ENCODE assay signal across 16 cellular contexts in genomic region chr2:890214-890613, GRCh38.
A peak's percentile ranks its signal among the peaks of the same experiment; 100 is the strongest.
DNase-seq lines count a peak whose midpoint lies in the region; ATAC-seq and TF ChIP-seq lines count a peak whose summit lies in the region.
"Had no signal": no experiment of that assay in that cellular context is flagged by ENCODE, and none has a peak within 500 bp of the region (broad histone marks: within the 10 kb centered on the region; RNA-seq: fewer than 3 reads in every experiment).

No MANE protein-coding gene starts in this region.

- no peaks in the 10 kb centered on the region for H3K4me1 ChIP-seq in vagina
- H3K4me1 ChIP-seq in SJCRH30 = peaks cover 26% of the 10 kb centered on the region

- CTCF ChIA-PET in activated CD8-positive, alpha-beta memory T cell treated with anti-CD3 and anti-CD28 coated beads, Interleukin-2, amount 10 ng/mL, durations not matched to agents 7 days and 5 days (lab: Charles Lee) = interaction anchor here (1.8 kb wide), 1 partner anchor 13 kb away, joined by 3 read pairs; no protein-coding TSS in a partner anchor

- peaks cover 18% of the 10 kb centered on the region for H3K27me3 Mint-ChIP-seq in activated CD8-positive, alpha-beta memory T cell treated with anti-CD3 and anti-CD28 coated beads, Interleukin-2, amount 10 ng/mL, durations not matched to agents 7 days and 5 days
- H3K27me3 Mint-ChIP-seq in endothelial cell (ENCODE audit: unreplicated experiment) = no peaks in the 10 kb centered on the region

- no peak overlapping the region for H3K4me3 Mint-ChIP-seq in activated CD8-positive, alpha-beta memory T cell treated with anti-CD3 and anti-CD28 coated beads, Interleukin-2, amount 10 ng/mL, durations not matched to agents 7 days and 5 days
- H3K4me3 Mint-ChIP-seq in endothelial cell (ENCODE audit: unreplicated experiment) = no peak overlapping the region
- H3K4me3 Mint-ChIP-seq: CD14-positive monocyte; CD8-positive, alpha-beta T cell; HFFc6 had no signal

- H3K27me3 ChIP-seq in vagina (no peaks in the 10 kb centered on the region), SJCRH30 (no peaks in the 10 kb centered on the region)

- H3K9me3 ChIP-seq in vagina (no peaks in the 10 kb centered on the region), SJCRH30 (replicated peaks) (no peaks in the 10 kb centered on the region)

- TF ChIP-seq POLR2A in vagina (IDR thresholded peaks at IDR 0.05) = no peak

- TF ChIP-seq CTCF in endothelial cell (IDR thresholded peaks at IDR 0.05; ENCODE audit: unreplicated experiment) (no peak), vagina (IDR thresholded peaks at IDR 0.05) (no peak)

- H3K36me3 ChIP-seq in vagina (no peaks in the 10 kb centered on the region), SJCRH30 (no peaks in the 10 kb centered on the region)

- no peaks in the 10 kb centered on the region for H3K9me3 Mint-ChIP-seq in activated CD8-positive, alpha-beta memory T cell treated with anti-CD3 and anti-CD28 coated beads, Interleukin-2, amount 10 ng/mL, durations not matched to agents 7 days and 5 days (ENCODE audit: low read depth)
- H3K9me3 Mint-ChIP-seq in endothelial cell (ENCODE audit: unreplicated experiment) = no peaks in the 10 kb centered on the region

- no peak overlapping the region for H3K27ac Mint-ChIP-seq in activated CD8-positive, alpha-beta memory T cell treated with anti-CD3 and anti-CD28 coated beads, Interleukin-2, amount 10 ng/mL, durations not matched to agents 7 days and 5 days
- H3K27ac Mint-ChIP-seq in endothelial cell (ENCODE audit: unreplicated experiment) = peak overlapping the region; percentile 11
- H3K27ac Mint-ChIP-seq: CD8-positive, alpha-beta T cell; HFFc6 had no signal

- intact Hi-C loops in vagina (cut with DNase I) = no loop called here

- H3K36me3 Mint-ChIP-seq in activated CD8-positive, alpha-beta memory T cell treated with anti-CD3 and anti-CD28 coated beads, Interleukin-2, amount 10 ng/mL, durations not matched to agents 7 days and 5 days = no peaks in the 10 kb centered on the region
- no peaks in the 10 kb centered on the region for H3K36me3 Mint-ChIP-seq in endothelial cell (ENCODE audit: low read depth, unreplicated experiment)
- H3K36me3 Mint-ChIP-seq: CD14-positive monocyte; CD8-positive, alpha-beta T cell had no signal

- H3K27ac ChIP-seq in vagina = no peak overlapping the region
- no peak overlapping the region for H3K27ac ChIP-seq in SJCRH30
- H3K27ac ChIP-seq: 22Rv1 had no signal

- H3K4me3 ChIP-seq in vagina = no peak overlapping the region
- no peak overlapping the region for H3K4me3 ChIP-seq in SJCRH30

- peak; percentile 28 for DNase-seq in activated CD8-positive, alpha-beta memory T cell treated with anti-CD3 and anti-CD28 coated beads, Interleukin-2, amount 10 ng/mL, durations not matched to agents 7 days and 5 days
- DNase-seq in activated CD8-positive, alpha-beta memory T cell treated with anti-CD3 and anti-CD28 coated beads for 24 hours = no peak
- DNase-seq in endothelial cell (ENCODE audit: low spot score) (no peak), mucosa of gallbladder (ENCODE audit: low spot score) (peak; percentile 3), vagina (ENCODE audit: extremely low spot score in 2 of 2) (peak; percentile 58 to 85), SJCRH30 (no peak), NCI-H2227 (lab: John Stamatoyannopoulos, UW; ENCODE audit: unreplicated experiment) (no peak)
- DNase-seq: CD8-positive, alpha-beta T cell; COR-L47; DMS153; DMS79 treated with DMSO at 0.1 percent for 48 hours; HCEC 1CT had no signal

- ATAC-seq in activated CD8-positive, alpha-beta memory T cell treated with anti-CD3 and anti-CD28 coated beads, Interleukin-2, amount 10 ng/mL, durations not matched to agents 7 days and 5 days = no peak
- no peak for ATAC-seq in GM18517 (IDR thresholded peaks at IDR 0.05; ENCODE audit: unreplicated experiment)
- ATAC-seq: CD8-positive, alpha-beta T cell had no signal

- H3K4me1 Mint-ChIP-seq in activated CD8-positive, alpha-beta memory T cell treated with anti-CD3 and anti-CD28 coated beads, Interleukin-2, amount 10 ng/mL, durations not matched to agents 7 days and 5 days = no peaks in the 10 kb centered on the region
- peaks cover 24% of the 10 kb centered on the region for H3K4me1 Mint-ChIP-seq in endothelial cell (ENCODE audit: unreplicated experiment)
- H3K4me1 Mint-ChIP-seq: CD14-positive monocyte had no signal

Comparison
In these comparisons a context has a peak if more than half of its experiments do, and no peak if none do; other contexts are left out.
1. DNase-seq: peak in activated CD8-positive, alpha-beta memory T cell treated with anti-CD3 and anti-CD28 coated beads, Interleukin-2, amount 10 ng/mL, durations not matched to agents 7 days and 5 days (single experiment), mucosa of gallbladder (single experiment) and vagina (2 of 2); none in activated CD8-positive, alpha-beta memory T cell treated with anti-CD3 and anti-CD28 coated beads for 24 hours (single experiment), endothelial cell (single experiment), SJCRH30 (0 of 2) and NCI-H2227 (single experiment).